In genomic region chr5:153672347-153673090, GRCh38 we compare ENCODE assay signal across 20 cellular contexts.
DNase-seq lines count a peak whose midpoint lies in the region; ATAC-seq and TF ChIP-seq lines count a peak whose summit lies in the region.
"Had no signal": no experiment of that assay in that cellular context is flagged by ENCODE, and none has a peak within 500 bp of the region (broad histone marks: within the 10 kb centered on the region; RNA-seq: fewer than 3 reads in every experiment).

No MANE protein-coding gene starts in this region.

- H3K36me3 ChIP-seq in right atrium auricular region, result no peaks in the 10 kb centered on the region
- H3K36me3 ChIP-seq in body of pancreas (replicated peaks in 1 of 2; ENCODE audit: insufficient read depth in 1 of 2, low read depth in 2 of 2), result no peaks in the 10 kb centered on the region
- H3K36me3 ChIP-seq in heart right ventricle, result no peaks in the 10 kb centered on the region
- H3K36me3 ChIP-seq: upper lobe of left lung had no signal

- TF ChIP-seq CTCF in right atrium auricular region (IDR thresholded peaks at IDR 0.05), result no peak
- TF ChIP-seq CTCF in body of pancreas (IDR thresholded peaks at IDR 0.05), result no peak
- TF ChIP-seq CTCF in heart right ventricle (IDR thresholded peaks at IDR 0.05), result no peak

- WGBS in body of pancreas, 2 donors, result 60 to 61% methylated on average over 6 of the region's 6 CpGs
- WGBS in heart right ventricle, 2 donors, result 46 to 58% methylated on average over 6 of the region's 6 CpGs

- H3K4me3 ChIP-seq in right atrium auricular region, result no peak overlapping the region
- H3K4me3 ChIP-seq in body of pancreas, result no peak overlapping the region
- H3K4me3 ChIP-seq in heart right ventricle, result no peak overlapping the region
- H3K4me3 ChIP-seq: A549, upper lobe of left lung had no signal

- no peak for TF ChIP-seq POLR2A in body of pancreas (IDR thresholded peaks at IDR 0.05)

- peaks cover 5 to 7% of the 10 kb centered on the region in 2 donors for H3K9me3 Mint-ChIP-seq in activated naive CD4-positive, alpha-beta T cell treated with anti-CD3 and anti-CD28 coated beads, Interleukin-2, amount 50 U/mL, for 72 hours
- H3K9me3 Mint-ChIP-seq: activated T-cell treated with anti-CD3 and anti-CD28 coated beads, Interleukin-2, amount 50 U/mL, for 24 hours had no signal

- ATAC-seq in Right ventricle myocardium superior (ENCODE audit: poor library complexity), result peak; percentile 74
- ATAC-seq in body of pancreas, result peak; percentile 30
- ATAC-seq in heart right ventricle, result peak in 7 of 8 donors; percentile 58 to 88 (median 83)
- no peak for ATAC-seq in activated naive CD4-positive, alpha-beta T cell treated with anti-CD3 and anti-CD28 coated beads, Interleukin-2, amount 50 U/mL, for 72 hours
- no peak for ATAC-seq in esophagus mucosa
- ATAC-seq: A549; activated CD4-positive, alpha-beta T cell treated with anti-CD3 and anti-CD28 coated beads for 36 hours; T-helper 17 cell had no signal

- peaks cover 0 to 15% of the 10 kb centered on the region in 2 donors for H3K4me1 ChIP-seq in right atrium auricular region
- no peaks in the 10 kb centered on the region for H3K4me1 ChIP-seq in body of pancreas
- peaks cover 0 to 22% (median 13%) of the 10 kb centered on the region in 9 donors for H3K4me1 ChIP-seq in heart right ventricle
- H3K4me1 ChIP-seq: A549, upper lobe of left lung had no signal

- H3K9me3 ChIP-seq in right atrium auricular region (no peaks in the 10 kb centered on the region), body of pancreas (no peaks in the 10 kb centered on the region), heart right ventricle (no peaks in the 10 kb centered on the region)
- H3K9me3 ChIP-seq: A549, upper lobe of left lung had no signal

- H3K27ac Mint-ChIP-seq in activated naive CD4-positive, alpha-beta T cell treated with anti-CD3 and anti-CD28 coated beads, Interleukin-2, amount 50 U/mL, for 72 hours, result no peak overlapping the region
- H3K27ac Mint-ChIP-seq: activated CD4-positive, alpha-beta T cell treated with anti-CD3 and anti-CD28 coated beads for 36 hours; activated T-cell treated with anti-CD3 and anti-CD28 coated beads, Interleukin-2, amount 50 U/mL, for 24 hours; memory B cell; T-helper 17 cell had no signal

- H3K27ac ChIP-seq in right atrium auricular region, result no peak overlapping the region
- H3K27ac ChIP-seq in body of pancreas, result no peak overlapping the region
- peak overlapping the region in 9 of 10 donors; percentile 20 to 70 (median 43) for H3K27ac ChIP-seq in heart right ventricle
- H3K27ac ChIP-seq: A549, epithelial cell of prostate, upper lobe of left lung had no signal

- intact Hi-C loops in Right ventricle myocardium superior (cut with DNase I) (no loop called here), body of pancreas (cut with DNase I) (no loop called here), heart right ventricle (cut with DNase I) (no loop called here)

- no peak for DNase-seq in Right ventricle myocardium superior
- no peak for DNase-seq in right atrium auricular region (ENCODE audit: low spot score)
- no peak for DNase-seq in body of pancreas
- peak in 1 of 2 donors; percentile 27 for DNase-seq in heart right ventricle
- DNase-seq in activated naive CD4-positive, alpha-beta T cell treated with anti-CD3 and anti-CD28 coated beads, Interleukin-2, amount 50 U/mL, for 72 hours (ENCODE audit: low spot score in 2 of 2), result no peak
- DNase-seq in DMS 273 (lab: John Stamatoyannopoulos, UW; ENCODE audit: unreplicated experiment), result no peak
- DNase-seq in NCI-H146 (lab: John Stamatoyannopoulos, UW), result no peak
- DNase-seq: activated CD4-positive, alpha-beta T cell treated with anti-CD3 and anti-CD28 coated beads for 36 hours; activated T-cell treated with anti-CD3 and anti-CD28 coated beads, Interleukin-2, amount 50 U/mL, for 24 hours; DMS79; IMR-90; NCI-H1105; NCI-H2029 treated with DMSO at 0.1 percent for 48 hours; NCI-H2227 treated with DMSO at 0.1 percent for 48 hours; T-helper 17 cell; upper lobe of left lung had no signal

- H3K36me3 Mint-ChIP-seq in activated naive CD4-positive, alpha-beta T cell treated with anti-CD3 and anti-CD28 coated beads, Interleukin-2, amount 50 U/mL, for 72 hours, result no peaks in the 10 kb centered on the region
- H3K36me3 Mint-ChIP-seq: memory B cell had no signal

- no peaks in the 10 kb centered on the region for H3K27me3 ChIP-seq in right atrium auricular region
- no peaks in the 10 kb centered on the region for H3K27me3 ChIP-seq in body of pancreas
- H3K27me3 ChIP-seq in heart right ventricle, result no peaks in the 10 kb centered on the region
- H3K27me3 ChIP-seq: upper lobe of left lung had no signal

Comparison
In these comparisons a context has a peak if more than half of its experiments do, and no peak if none do; other contexts are left out.
1. H3K27ac ChIP-seq: peak in heart right ventricle (9 of 10); none in right atrium auricular region (0 of 2) and body of pancreas (0 of 4).
2. ATAC-seq: peak in Right ventricle myocardium superior (single experiment), body of pancreas (single experiment) and heart right ventricle (7 of 8); none in activated naive CD4-positive, alpha-beta T cell treated with anti-CD3 and anti-CD28 coated beads, Interleukin-2, amount 50 U/mL, for 72 hours (0 of 2) and esophagus mucosa (single experiment).